14 cellular contexts compared by ENCODE assay signal in the genomic region with DNA sequence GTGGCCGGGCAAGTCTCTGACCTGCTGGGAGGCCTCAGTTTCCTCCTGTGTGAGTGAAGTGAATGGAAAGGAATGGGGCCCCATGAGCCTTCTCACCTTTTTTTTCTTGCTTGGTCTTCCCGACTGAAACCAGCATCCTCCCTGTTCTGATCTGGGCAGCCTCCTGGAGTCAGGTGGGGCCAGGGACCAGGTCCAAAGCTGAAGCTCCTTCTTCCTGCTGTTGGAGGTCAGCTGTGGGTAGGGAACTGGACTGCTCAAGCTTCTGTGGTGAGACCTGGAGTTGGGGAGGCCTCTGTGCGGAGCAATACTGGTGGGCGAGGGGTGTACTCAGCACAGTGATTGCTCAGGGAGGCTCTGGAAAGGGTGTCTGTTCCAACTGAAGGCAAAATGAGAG.
"Had no signal": no experiment of that assay in that cellular context is flagged by ENCODE, and none has a peak within 500 bp of the region (broad histone marks: within the 10 kb centered on the region; RNA-seq: fewer than 3 reads in every experiment).

No MANE protein-coding gene starts in this region.

- H3K4me3 Mint-ChIP-seq: activated CD8-positive, alpha-beta memory T cell treated with anti-CD3 and anti-CD28 coated beads, Interleukin-2, amount 10 ng/mL, durations not matched to agents 7 days and 5 days; activated T-cell treated with anti-CD3 and anti-CD28 coated beads, Interleukin-2, amount 50 U/mL, for 24 hours had no signal

- DNase-seq: activated CD4-positive, alpha-beta T cell treated with anti-CD3 and anti-CD28 coated beads for 1 hour; activated CD4-positive, alpha-beta T cell treated with anti-CD3 and anti-CD28 coated beads, Interleukin-2, amount 50 U/mL, for 48 hours; activated CD8-positive, alpha-beta memory T cell treated with anti-CD3 and anti-CD28 coated beads, Interleukin-2, amount 10 ng/mL, durations not matched to agents 7 days and 5 days; activated effector memory CD4-positive, alpha-beta T cell treated with anti-CD3 and anti-CD28 coated beads, Interleukin-2, amount 50 U/mL, for 16 hours; activated T-cell treated with anti-CD3 and anti-CD28 coated beads, Interleukin-2, amount 50 U/mL, for 24 hours; amygdala; effector CD8-positive, alpha-beta T cell; foreskin melanocyte; islet precursor cell; stimulated activated naive CD4-positive, alpha-beta T cell; T-helper 9 cell had no signal

- ATAC-seq: activated CD8-positive, alpha-beta memory T cell treated with anti-CD3 and anti-CD28 coated beads, Interleukin-2, amount 10 ng/mL, durations not matched to agents 7 days and 5 days; activated naive CD4-positive, alpha-beta T cell treated with anti-CD3 and anti-CD28 coated beads, Interleukin-2, amount 50 U/mL, for 72 hours had no signal

- H3K4me3 ChIP-seq: coronary artery had no signal

- H3K9me3 ChIP-seq: pancreas had no signal

- H3K27ac Mint-ChIP-seq: activated CD8-positive, alpha-beta memory T cell treated with anti-CD3 and anti-CD28 coated beads, Interleukin-2, amount 10 ng/mL, durations not matched to agents 7 days and 5 days; activated naive CD4-positive, alpha-beta T cell treated with anti-CD3 and anti-CD28 coated beads, Interleukin-2, amount 50 U/mL, for 72 hours; activated T-cell treated with anti-CD3 and anti-CD28 coated beads, Interleukin-2, amount 50 U/mL, for 24 hours had no signal

- H3K27me3 ChIP-seq: pancreas had no signal

- H3K36me3 Mint-ChIP-seq: activated naive CD4-positive, alpha-beta T cell treated with anti-CD3 and anti-CD28 coated beads, Interleukin-2, amount 50 U/mL, for 72 hours had no signal

- H3K27ac ChIP-seq: coronary artery had no signal

- H3K36me3 ChIP-seq: pancreas had no signal
